ENCODE assay signal across 14 cellular contexts in genomic region chr2:59032469-59032868, GRCh38.
DNase-seq lines count a peak whose midpoint lies in the region; ATAC-seq and TF ChIP-seq lines count a peak whose summit lies in the region.
"Had no signal": no experiment of that assay in that cellular context is flagged by ENCODE, and none has a peak within 500 bp of the region (broad histone marks: within the 10 kb centered on the region; RNA-seq: fewer than 3 reads in every experiment).

No MANE protein-coding gene starts in this region.

- no peak for TF ChIP-seq POLR2A in body of pancreas (IDR thresholded peaks at IDR 0.05)

- no peak overlapping the region for H3K4me3 Mint-ChIP-seq in GM23338
- H3K4me3 Mint-ChIP-seq: HFFc6 had no signal

- H3K9me3 Mint-ChIP-seq in GM23338: no peaks in the 10 kb centered on the region; the same call in 2 of the 3 replicates
- H3K9me3 Mint-ChIP-seq: HFFc6 had no signal

- no peaks in the 10 kb centered on the region for H3K9me3 ChIP-seq in body of pancreas
- H3K9me3 ChIP-seq: BLaER1 had no signal

- H3K4me3 ChIP-seq in body of pancreas (no peak overlapping the region), GM23338 (no peak overlapping the region)
- H3K4me3 ChIP-seq: BLaER1 had no signal

- WGBS in body of pancreas, 2 donors: 45 to 54% methylated on average over 3 of the region's 3 CpGs

- intact Hi-C loops in body of pancreas (cut with DNase I) (no loop called here), posterior cingulate gyrus (cut with DNase I) (no loop called here)

- no peak overlapping the region for H3K27ac Mint-ChIP-seq in GM23338
- H3K27ac Mint-ChIP-seq: HFFc6 had no signal

- H3K4me2 ChIP-seq in GM23338: no peak overlapping the region
- H3K4me2 ChIP-seq: BLaER1 had no signal

- H3K36me3 Mint-ChIP-seq in GM23338 (ENCODE audit: low read depth): no peaks in the 10 kb centered on the region

- DNase-seq in DMS153 (lab: John Stamatoyannopoulos, UW) (peak; percentile 76), DMS79 treated with DMSO at 0.1 percent for 48 hours (lab: John Stamatoyannopoulos, UW) (peak; percentile 71), NCI-H2171 (lab: John Stamatoyannopoulos, UW) (peak; percentile 74), body of pancreas (peak in 2 of 4 donors; percentile 14 to 30), T-helper 9 cell (no peak), posterior cingulate gyrus (no peak), GM23338 (ENCODE audit: low spot score) (no peak)
- DNase-seq: DND-41, GDM1, HFFc6, MV-4-11, NCI-H345, PC-3 had no signal

- H3K4me1 Mint-ChIP-seq in GM23338: no peaks in the 10 kb centered on the region

- TF ChIP-seq CTCF in body of pancreas (IDR thresholded peaks at IDR 0.05) (no peak), GM23338 (conservative IDR thresholded peaks at IDR 0.05; ENCODE audit: low read depth in 2 of 2) (no peak)

- no peaks in the 10 kb centered on the region for H3F3A ChIP-seq in GM23338 (replicated peaks; ENCODE audit: low read depth)

- H3K9me2 ChIP-seq in GM23338 (ENCODE audit: insufficient read depth): no peaks in the 10 kb centered on the region; the same call in 1 of the 2 replicates

- H3K4me1 ChIP-seq in body of pancreas: no peaks in the 10 kb centered on the region
- no peaks in the 10 kb centered on the region for H3K4me1 ChIP-seq in GM23338 (ENCODE audit: insufficient read depth)
- H3K4me1 ChIP-seq: BLaER1 had no signal

- H3K27me3 ChIP-seq in body of pancreas (no peaks in the 10 kb centered on the region), GM23338 (ENCODE audit: insufficient read depth) (no peaks in the 10 kb centered on the region)
- H3K27me3 ChIP-seq: BLaER1 had no signal

- peaks cover 1% of the 10 kb centered on the region for H3K27me3 Mint-ChIP-seq in GM23338 (ENCODE audit: insufficient read depth, low read depth, poor library complexity)

- H3K36me3 ChIP-seq in body of pancreas (replicated peaks in 1 of 2; ENCODE audit: insufficient read depth in 1 of 2, low read depth in 2 of 2) (no peaks in the 10 kb centered on the region), GM23338 (ENCODE audit: insufficient read depth) (no peaks in the 10 kb centered on the region)
- H3K36me3 ChIP-seq: BLaER1 had no signal

- no peak overlapping the region for H2AFZ ChIP-seq in GM23338

- H4K20me1 ChIP-seq in GM23338 (replicated peaks; ENCODE audit: insufficient read depth): no peaks in the 10 kb centered on the region
- H4K20me1 ChIP-seq: BLaER1 had no signal

- ATAC-seq in body of pancreas (peak; percentile 24), GM23338 (no peak)
- ATAC-seq: PC-3 had no signal

- H3K27ac ChIP-seq in body of pancreas (no peak overlapping the region), GM23338 (ENCODE audit: low read depth) (no peak overlapping the region)
- H3K27ac ChIP-seq: BLaER1 had no signal

- no peaks in the 10 kb centered on the region for H3K79me2 ChIP-seq in GM23338 (replicated peaks; ENCODE audit: insufficient read depth)

TF ChIP-seq in GM23338, 12 proteins besides CTCF, POLR2A, EP300 and RAD21 (continues in another document):
- no peak for TF ChIP-seq ZNF331 (CRISPR knock-in tag; IDR thresholded peaks at IDR 0.05; ENCODE audit: low read depth)
- TF ChIP-seq STAT1 (IDR thresholded peaks at IDR 0.05; ENCODE audit: unreplicated experiment): no peak
- no peak for TF ChIP-seq EZH2phosphoT487 (IDR thresholded peaks at IDR 0.05; ENCODE audit: unreplicated experiment)
- TF ChIP-seq NANOG (IDR thresholded peaks at IDR 0.05; ENCODE audit: borderline replicate concordance): no peak
- no peak for TF ChIP-seq EZH2 (IDR thresholded peaks at IDR 0.05; ENCODE audit: low read depth, unreplicated experiment)
- TF ChIP-seq REST (IDR thresholded peaks at IDR 0.05; ENCODE audit: unreplicated experiment): no peak
- TF ChIP-seq CREB1 (CRISPR knock-in tag; IDR thresholded peaks at IDR 0.05; ENCODE audit: low read depth): no peak
- TF ChIP-seq ZNF114 (CRISPR knock-in tag; IDR thresholded peaks at IDR 0.05): no peak
- TF ChIP-seq ZNF462 (CRISPR knock-in tag; IDR thresholded peaks at IDR 0.05): no peak

Comparison
In these comparisons a context has a peak if more than half of its experiments do, and no peak if none do; other contexts are left out.
1. DNase-seq: peak in DMS153 (single experiment), DMS79 treated with DMSO at 0.1 percent for 48 hours (single experiment) and NCI-H2171 (single experiment); none in T-helper 9 cell (single experiment), posterior cingulate gyrus (0 of 10) and GM23338 (single experiment).